9 cellular contexts compared by ENCODE assay signal in the genomic region with DNA sequence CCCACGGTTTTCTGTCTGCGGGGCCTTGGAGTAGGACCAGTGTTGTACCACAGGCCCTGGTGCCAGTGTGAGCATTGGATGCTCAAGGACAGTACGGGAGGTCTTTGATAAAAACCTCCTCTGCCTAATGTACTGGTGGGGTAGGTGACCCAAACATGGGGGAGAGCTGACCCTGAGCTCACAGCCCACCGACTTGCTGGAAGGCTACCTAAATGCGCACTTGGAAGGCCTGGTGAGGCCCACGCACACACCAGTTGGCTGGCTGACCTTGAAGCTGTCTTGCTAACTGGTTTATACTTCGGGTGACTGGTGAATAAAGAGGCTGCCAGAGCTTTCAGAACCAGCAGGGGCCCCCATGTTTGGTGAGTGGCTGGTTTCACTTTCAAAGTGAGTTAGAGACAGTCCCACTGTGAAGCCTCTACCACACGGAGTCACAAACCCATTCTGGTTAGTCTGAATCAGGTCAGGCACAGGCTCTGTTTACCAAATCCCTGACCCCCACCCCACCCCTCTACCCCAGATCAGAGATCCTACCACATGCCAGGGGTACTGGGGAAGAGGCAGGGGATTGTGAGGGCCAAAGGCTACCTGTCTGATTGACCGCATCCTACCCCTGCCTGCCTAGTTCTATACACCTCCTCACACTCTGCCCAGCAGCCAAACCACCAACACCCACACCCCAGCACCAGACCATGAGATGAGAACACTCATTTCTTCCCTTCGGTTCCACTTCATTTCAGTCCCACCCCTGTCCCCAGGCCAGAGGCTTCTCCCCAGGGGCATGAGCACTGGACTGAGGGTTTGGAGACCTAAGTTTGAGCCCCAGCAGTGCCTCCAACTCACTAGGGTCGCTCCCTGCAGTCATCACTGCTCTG. TPM values are rescaled to one million over a fixed set of nuclear protein-coding genes. Genes with fewer than 3 reads are reported as not detected.
A peak's percentile ranks its signal among the peaks of the same experiment; 100 is the strongest.
DNase-seq lines count a peak whose midpoint lies in the region; ATAC-seq and TF ChIP-seq lines count a peak whose summit lies in the region.
"Had no signal": no experiment of that assay in that cellular context is flagged by ENCODE, and none has a peak within 500 bp of the region (broad histone marks: within the 10 kb centered on the region; RNA-seq: fewer than 3 reads in every experiment).

No MANE protein-coding gene starts in this region.

- POLR2A ChIA-PET in HEK293 (lab: Yijun Ruan, JAX): no interaction called here

- peak; percentile 33; the same call in 1 of the 2 replicates for TF ChIP-seq CTCF in GM12874 (IDR thresholded peaks at IDR 0.05; ENCODE audit: insufficient read depth, low read depth, low read length)
- no peak for TF ChIP-seq CTCF in HEK293 (tag by site-specific recombination; IDR thresholded peaks at IDR 0.05)

- no peaks in the 10 kb centered on the region for H3K9me3 ChIP-seq in HEK293 (ENCODE audit: control insufficient read depth, insufficient read depth, low read depth, low read length)

- CTCF ChIA-PET in HEK293 (lab: Yijun Ruan, JAX): interaction anchor here (0.5 to 2.1 kb wide), 4 partner anchors 35 to 141 kb away, joined by 3 to 9 read pairs (median 4); no protein-coding TSS in a partner anchor

- H3K4me1 Mint-ChIP-seq in central memory CD8-positive, alpha-beta T cell: peaks cover 71% of the 10 kb centered on the region

- intact Hi-C loops in left ventricle myocardium superior (cut with micrococcal nuclease) (no loop called here), head of caudate nucleus (cut with DNase I) (no loop called here)

- DNase-seq in T-helper 22 cell (ENCODE audit: low read depth) (peak; percentile 41), G401 (ENCODE audit: low spot score) (no peak), left ventricle myocardium superior (no peak), head of caudate nucleus (no peak)
- peak; percentile 49 to 73 for DNase-seq in central memory CD8-positive, alpha-beta T cell (ENCODE audit: low spot score in 2 of 2)
- DNase-seq in stimulated activated naive CD8-positive, alpha-beta T cell treated with anti-CD3 and anti-CD28 coated beads, Interleukin-15, Interleukin-2, amounts not matched to agents 100 U/mL and 50 U/mL, for 24 hours: peak; percentile 78

- peaks cover 19% of the 10 kb centered on the region for H3K36me3 Mint-ChIP-seq in central memory CD8-positive, alpha-beta T cell (ENCODE audit: insufficient read depth)

- no peak overlapping the region for H3K4me3 ChIP-seq in HEK293 (ENCODE audit: low read depth, low read length)

- H3K4me3 Mint-ChIP-seq in central memory CD8-positive, alpha-beta T cell: peak overlapping the region; percentile 54

- ATAC-seq in central memory CD8-positive, alpha-beta T cell (replicated peaks; ENCODE audit: extremely low read depth, poor library complexity, severe bottlenecking): peak; percentile 76
- ATAC-seq in stimulated activated naive CD8-positive, alpha-beta T cell treated with anti-CD3 and anti-CD28 coated beads, Interleukin-15, Interleukin-2, amounts not matched to agents 100 U/mL and 50 U/mL, for 24 hours: peak; percentile 68
- ATAC-seq in left ventricle myocardium superior: no peak

- no peaks in the 10 kb centered on the region for H3K4me1 ChIP-seq in HEK293 (ENCODE audit: control insufficient read depth, insufficient read depth, low read length)

- no peaks in the 10 kb centered on the region for H3K27me3 Mint-ChIP-seq in central memory CD8-positive, alpha-beta T cell

- in situ Hi-C loops in G401 (cut with HindIII; ENCODE audit: low sequenced_read_pairs): no loop called here

- H3K27ac Mint-ChIP-seq in central memory CD8-positive, alpha-beta T cell (ENCODE audit: low read depth): peak overlapping the region; percentile 89

- no peaks in the 10 kb centered on the region for H3K36me3 ChIP-seq in HEK293 (ENCODE audit: control insufficient read depth in 2 of 2, insufficient read depth in 1 of 2, low read length in 2 of 2)

- no peaks in the 10 kb centered on the region for H3K9me3 Mint-ChIP-seq in central memory CD8-positive, alpha-beta T cell

- H3K27ac ChIP-seq in HEK293 (ENCODE audit: extremely low read depth, low read depth, low read length): no peak overlapping the region

TF ChIP-seq in HEK293, 187 proteins besides CTCF, POLR2A, EP300 and RAD21:
- TF ChIP-seq ZFHX2 (tag by site-specific recombination; conservative IDR thresholded peaks at IDR 0.05) (peak; percentile 43; the same call in 1 of the 2 replicates), EGR2 (tag by site-specific recombination; IDR thresholded peaks at IDR 0.05; ENCODE audit: low read depth) (peak; percentile 36; the same call in 1 of the 2 replicates), ZNF791 (tag by site-specific recombination; IDR thresholded peaks at IDR 0.05) (no peak), ZNF623 (tag by site-specific recombination; IDR thresholded peaks at IDR 0.05) (no peak)
- TF ChIP-seq, protein P1, sequence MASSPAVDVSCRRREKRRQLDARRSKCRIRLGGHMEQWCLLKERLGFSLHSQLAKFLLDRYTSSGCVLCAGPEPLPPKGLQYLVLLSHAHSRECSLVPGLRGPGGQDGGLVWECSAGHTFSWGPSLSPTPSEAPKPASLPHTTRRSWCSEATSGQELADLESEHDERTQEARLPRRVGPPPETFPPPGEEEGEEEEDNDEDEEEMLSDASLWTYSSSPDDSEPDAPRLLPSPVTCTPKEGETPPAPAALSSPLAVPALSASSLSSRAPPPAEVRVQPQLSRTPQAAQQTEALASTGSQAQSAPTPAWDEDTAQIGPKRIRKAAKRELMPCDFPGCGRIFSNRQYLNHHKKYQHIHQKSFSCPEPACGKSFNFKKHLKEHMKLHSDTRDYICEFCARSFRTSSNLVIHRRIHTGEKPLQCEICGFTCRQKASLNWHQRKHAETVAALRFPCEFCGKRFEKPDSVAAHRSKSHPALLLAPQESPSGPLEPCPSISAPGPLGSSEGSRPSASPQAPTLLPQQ (tag by site-specific recombination; IDR thresholded peaks at IDR 0.05): no peak

RNA-seq across cellular contexts. Expression of a gene that starts 12.7 kb away (rescaled TPM):
- not detected in 2 replicates for total RNA-seq in G401 (2014; rRNA removed; shearing (Covaris generic))
- 0.79 TPM for total RNA-seq in left ventricle myocardium superior

RNA-seq across cellular contexts. Expression of a gene that starts 25.6 kb away (rescaled TPM):
- total RNA-seq in G401 (2014; rRNA removed; shearing (Covaris generic)): 5.0 and 6.7 TPM in 2 replicates
- 1.1 TPM for total RNA-seq in left ventricle myocardium superior

RNA-seq across cellular contexts. Expression of a gene that starts 49.8 kb away (rescaled TPM):
- not detected in 2 replicates for total RNA-seq in G401 (2014; rRNA removed; shearing (Covaris generic))
- not detected for total RNA-seq in left ventricle myocardium superior
- total RNA-seq: subcutaneous adipose tissue had no signal

RNA-seq across cellular contexts. Expression of a gene that starts 52.9 kb away (rescaled TPM):
- total RNA-seq in G401 (2014; rRNA removed; shearing (Covaris generic)): not detected in 2 replicates
- total RNA-seq in left ventricle myocardium superior: not detected
- total RNA-seq: subcutaneous adipose tissue had no signal

Comparison
In these comparisons a context has a peak if more than half of its experiments do, and no peak if none do; other contexts are left out.
1. DNase-seq: peak in T-helper 22 cell (single experiment), central memory CD8-positive, alpha-beta T cell (2 of 2) and stimulated activated naive CD8-positive, alpha-beta T cell treated with anti-CD3 and anti-CD28 coated beads, Interleukin-15, Interleukin-2, amounts not matched to agents 100 U/mL and 50 U/mL, for 24 hours (single experiment); none in G401 (single experiment), left ventricle myocardium superior (single experiment) and head of caudate nucleus (0 of 42).